Comparison of ENCODE assay signal across 8 cellular contexts in genomic region chr15:57537072-57537471, GRCh38. TPM values are rescaled to one million over a fixed set of nuclear protein-coding genes. Genes with fewer than 3 reads are reported as not detected.
DNase-seq lines count a peak whose midpoint lies in the region; ATAC-seq, FAIRE-seq and TF ChIP-seq lines count a peak whose summit lies in the region.

No MANE protein-coding gene starts in this region.

- WGBS in pancreas, 2 donors = 54 to 56% methylated on average over 7 of the region's 7 CpGs

- H3K4me3 ChIP-seq in colonic mucosa (no peak overlapping the region), pancreas (no peak overlapping the region)

- H3K4me3 Mint-ChIP-seq in T-helper 2 cell treated with Interferon-gamma antibody and Interleukin-4, amounts not matched to agents 5 μg/mL and 100 μg/mL, for 36 hours = no peak overlapping the region

- DNase-seq in DMS53 treated with DMSO at 0.1 percent for 48 hours (lab: John Stamatoyannopoulos, UW; ENCODE audit: unreplicated experiment) = peak; percentile 88
- peak; percentile 38 for DNase-seq in NCI-H2107 (lab: John Stamatoyannopoulos, UW)
- peak; percentile 40 for DNase-seq in colonic mucosa
- peak in 4 of 6 donors; percentile 50 to 80 (median 75) for DNase-seq in pancreas
- DNase-seq in T-helper 2 cell treated with Interferon-gamma antibody and Interleukin-4, amounts not matched to agents 5 μg/mL and 100 μg/mL, for 36 hours (ENCODE audit: low spot score) = no peak
- DNase-seq in putamen (ENCODE audit: low spot score) = no peak
- DNase-seq in GF-D8 (lab: John Stamatoyannopoulos, UW) = no peak

- no peak overlapping the region for H3K27ac ChIP-seq in colonic mucosa
- peak overlapping the region in 2 of 4 donors; percentile 3 to 16 for H3K27ac ChIP-seq in pancreas

- FAIRE-seq in pancreas (lab: Jason Lieb, UNC) = no peak

- H3K36me3 Mint-ChIP-seq in T-helper 2 cell treated with Interferon-gamma antibody and Interleukin-4, amounts not matched to agents 5 μg/mL and 100 μg/mL, for 36 hours (ENCODE audit: low read depth) = no peaks in the 10 kb centered on the region

- no peaks in the 10 kb centered on the region for H3K4me1 Mint-ChIP-seq in T-helper 2 cell treated with Interferon-gamma antibody and Interleukin-4, amounts not matched to agents 5 μg/mL and 100 μg/mL, for 36 hours (ENCODE audit: low read depth)

- H3K36me3 ChIP-seq in colonic mucosa (no peaks in the 10 kb centered on the region), pancreas (peaks cover 0 to 16% (median 0%) of the 10 kb centered on the region in 3 donors)

- TF ChIP-seq CTCF in colonic mucosa (IDR thresholded peaks at IDR 0.05) (no peak), pancreas (IDR thresholded peaks at IDR 0.05) (no peak)

- H3K27me3 ChIP-seq in colonic mucosa = no peaks in the 10 kb centered on the region
- H3K27me3 ChIP-seq in pancreas = no peaks in the 10 kb centered on the region

- no peaks in the 10 kb centered on the region for H3K9me3 ChIP-seq in colonic mucosa
- no peaks in the 10 kb centered on the region for H3K9me3 ChIP-seq in pancreas

- no peak overlapping the region for H3K9ac ChIP-seq in colonic mucosa (ENCODE audit: low read depth in 2 of 2, low read length in 2 of 2)

- H3K4me1 ChIP-seq in colonic mucosa (peaks cover 3% of the 10 kb centered on the region), pancreas (peaks cover 0 to 16% (median 12%) of the 10 kb centered on the region in 3 donors)

- H3K9me3 Mint-ChIP-seq in T-helper 2 cell treated with Interferon-gamma antibody and Interleukin-4, amounts not matched to agents 5 μg/mL and 100 μg/mL, for 36 hours = no peaks in the 10 kb centered on the region

- intact Hi-C loops in colonic mucosa (cut with DNase I) (no loop called here), pancreas (cut with DNase I) (no loop called here)

- ATAC-seq in pancreas = peak; percentile 83 to 92 (median 86)
- ATAC-seq in HG02759 (IDR thresholded peaks at IDR 0.05; ENCODE audit: unreplicated experiment) = no peak

- H3K27ac Mint-ChIP-seq in T-helper 2 cell treated with Interferon-gamma antibody and Interleukin-4, amounts not matched to agents 5 μg/mL and 100 μg/mL, for 36 hours = no peak overlapping the region

- H3K27me3 Mint-ChIP-seq in T-helper 2 cell treated with Interferon-gamma antibody and Interleukin-4, amounts not matched to agents 5 μg/mL and 100 μg/mL, for 36 hours (ENCODE audit: low read depth) = peaks cover 9% of the 10 kb centered on the region

RNA-seq across cellular contexts. Expression of gene MYZAP, which starts 54.6 kb away (rescaled TPM):
- total RNA-seq in colonic mucosa (10 to 100 TPM; 11.7 to 12.2 TPM), pancreas (10 to 100 TPM in 3 of 6 donors, 1 to 10 TPM in 3; 6.7 to 13.4 (median 9.7) TPM)
- polyA plus RNA-seq in pancreas = 10 to 100 TPM in 1 of 2 donors, 1 to 10 TPM in 1; 5.4 to 10.0 TPM

Comparison
In these comparisons a context has a peak if more than half of its experiments do, and no peak if none do; other contexts are left out.
1. DNase-seq: peak in DMS53 treated with DMSO at 0.1 percent for 48 hours (single experiment), NCI-H2107 (single experiment), colonic mucosa (single experiment) and pancreas (4 of 6); none in T-helper 2 cell treated with Interferon-gamma antibody and Interleukin-4, amounts not matched to agents 5 μg/mL and 100 μg/mL, for 36 hours (single experiment), putamen (single experiment) and GF-D8 (single experiment).